Comparison of ENCODE assay signal across 8 cellular contexts in genomic region chr2:160994141-160995002, GRCh38.
DNase-seq lines count a peak whose midpoint lies in the region; ATAC-seq, FAIRE-seq and TF ChIP-seq lines count a peak whose summit lies in the region.

No MANE protein-coding gene starts in this region.

- H3K36me3 ChIP-seq in endothelial cell of umbilical vein (ENCODE audit: control insufficient read depth in 2 of 2, extremely low read depth in 1 of 2, insufficient read depth in 2 of 2, low read length in 2 of 2): no peaks in the 10 kb centered on the region
- H3K36me3 ChIP-seq in muscle layer of duodenum (ENCODE audit: control insufficient read depth in 1 of 2, insufficient read depth in 2 of 2, low read length in 2 of 2): no peaks in the 10 kb centered on the region

- no peaks in the 10 kb centered on the region for H3K36me3 Mint-ChIP-seq in activated CD8-positive, alpha-beta memory T cell treated with anti-CD3 and anti-CD28 coated beads, Interleukin-2, amount 10 ng/mL, durations not matched to agents 7 days and 5 days

- no peak overlapping the region for H3K4me3 Mint-ChIP-seq in activated CD8-positive, alpha-beta memory T cell treated with anti-CD3 and anti-CD28 coated beads, Interleukin-2, amount 10 ng/mL, durations not matched to agents 7 days and 5 days

- BruUV-seq in endothelial cell of umbilical vein (replicated peaks; lab: Mats Ljungman, UMichigan): no TSS peak

- CTCF ChIA-PET in activated CD8-positive, alpha-beta memory T cell treated with anti-CD3 and anti-CD28 coated beads, Interleukin-2, amount 10 ng/mL, durations not matched to agents 7 days and 5 days (lab: Charles Lee): interaction anchor here (0.7 to 5.3 kb wide), 27 partner anchors 9 to 949 kb away, joined by 3 to 38 read pairs (median 4); no protein-coding TSS in a partner anchor
- CTCF ChIA-PET in endothelial cell of umbilical vein (lab: Charles Lee): interaction anchor here (0.7 to 5.4 kb wide), 52 partner anchors 9 to 1238 kb away, joined by 3 to 67 read pairs (median 4); no protein-coding TSS in a partner anchor

- intact Hi-C loops in endothelial cell of umbilical vein (cut with micrococcal nuclease): loop anchor here (1.0 to 5.0 kb wide), 8 partner anchors 76 to 906 kb away; no protein-coding TSS in a partner anchor

- H3K9me3 Mint-ChIP-seq in activated CD8-positive, alpha-beta memory T cell treated with anti-CD3 and anti-CD28 coated beads, Interleukin-2, amount 10 ng/mL, durations not matched to agents 7 days and 5 days (ENCODE audit: low read depth): no peaks in the 10 kb centered on the region

- no peaks in the 10 kb centered on the region for H4K20me1 ChIP-seq in endothelial cell of umbilical vein (replicated peaks; ENCODE audit: control insufficient read depth, extremely low read depth, insufficient read depth, low read length)

- POLR2A ChIA-PET in endothelial cell of umbilical vein (lab: Charles Lee): no interaction called here

- H3K4me1 Mint-ChIP-seq in activated CD8-positive, alpha-beta memory T cell treated with anti-CD3 and anti-CD28 coated beads, Interleukin-2, amount 10 ng/mL, durations not matched to agents 7 days and 5 days: peaks cover 7% of the 10 kb centered on the region

- FAIRE-seq in D721Med (lab: Jason Lieb, UNC): peak; percentile 11
- peak; percentile 83 for FAIRE-seq in endothelial cell of umbilical vein (lab: Jason Lieb, UNC)

- TF ChIP-seq CTCF in D721Med (IDR thresholded peaks at IDR 0.05; ENCODE audit: insufficient read depth, missing control alignments) (peak; percentile 92), HL-60 (IDR thresholded peaks at IDR 0.05; ENCODE audit: insufficient read depth, low read length) (peak; percentile 72), endothelial cell of umbilical vein (IDR thresholded peaks at IDR 0.05; ENCODE audit: extremely low read depth in 1 of 2, insufficient read depth in 1 of 2, low read depth in 1 of 2, low read length in 2 of 2) (peak; percentile 58 to 70)

- peaks cover 2% of the 10 kb centered on the region for H3K4me1 ChIP-seq in endothelial cell of umbilical vein (ENCODE audit: control insufficient read depth, extremely low read depth, insufficient read depth, low read length)
- peaks cover 0 to 7% of the 10 kb centered on the region in 2 donors for H3K4me1 ChIP-seq in muscle layer of duodenum (ENCODE audit: control insufficient read depth in 1 of 2, insufficient read depth in 2 of 2, low read length in 2 of 2)

- peak; percentile 96 for ATAC-seq in GM21367 (IDR thresholded peaks at IDR 0.05; ENCODE audit: unreplicated experiment)
- ATAC-seq in activated CD8-positive, alpha-beta memory T cell treated with anti-CD3 and anti-CD28 coated beads, Interleukin-2, amount 10 ng/mL, durations not matched to agents 7 days and 5 days: peak; percentile 85

- dilution Hi-C loops in endothelial cell of umbilical vein (cut with MboI; ENCODE audit: extremely low pct_ligation_motif_present, low sequenced_read_pairs): no loop called here

- no peak overlapping the region for H3K27ac Mint-ChIP-seq in activated CD8-positive, alpha-beta memory T cell treated with anti-CD3 and anti-CD28 coated beads, Interleukin-2, amount 10 ng/mL, durations not matched to agents 7 days and 5 days

- H3K27ac ChIP-seq in HL-60 (replicated peaks) (no peak overlapping the region), endothelial cell of umbilical vein (ENCODE audit: insufficient read depth, low read depth, low read length) (no peak overlapping the region), muscle layer of duodenum (ENCODE audit: low read length) (no peak overlapping the region)

- H3K9me1 ChIP-seq in endothelial cell of umbilical vein (replicated peaks; ENCODE audit: control insufficient read depth, extremely low read depth, insufficient read depth, low read length): no peaks in the 10 kb centered on the region

- no peaks in the 10 kb centered on the region for H3K27me3 ChIP-seq in HL-60 (ENCODE audit: insufficient read depth, poor library complexity, severe bottlenecking)
- no peaks in the 10 kb centered on the region for H3K27me3 ChIP-seq in endothelial cell of umbilical vein (ENCODE audit: control insufficient read depth in 2 of 2, insufficient read depth in 2 of 2, low read length in 2 of 2)
- no peaks in the 10 kb centered on the region for H3K27me3 ChIP-seq in muscle layer of duodenum (ENCODE audit: low read depth, low read length)

- H3K4me2 ChIP-seq in endothelial cell of umbilical vein (ENCODE audit: insufficient read depth, low read length): peak overlapping the region; percentile 44

- TF ChIP-seq POLR2A in endothelial cell of umbilical vein (IDR thresholded peaks at IDR 0.05; ENCODE audit: low read depth, low read length): no peak

- H3K4me3 ChIP-seq in HL-60 (replicated peaks; ENCODE audit: insufficient read depth, low read length): no peak overlapping the region
- H3K4me3 ChIP-seq in endothelial cell of umbilical vein (replicated peaks in 1 of 3; ENCODE audit: insufficient read depth in 1 of 3, low read depth in 1 of 3, low read length in 3 of 3): no peak overlapping the region
- peak overlapping the region; percentile 4 to 37 for H3K4me3 ChIP-seq in muscle layer of duodenum (ENCODE audit: low read depth in 1 of 2, low read length in 2 of 2)

- H3K79me2 ChIP-seq in endothelial cell of umbilical vein (ENCODE audit: control insufficient read depth, insufficient read depth, low read length): no peaks in the 10 kb centered on the region

- H2AFZ ChIP-seq in endothelial cell of umbilical vein (ENCODE audit: low read depth, low read length): peak overlapping the region; percentile 73

- H3K9me3 ChIP-seq in endothelial cell of umbilical vein (replicated peaks; ENCODE audit: control insufficient read depth, insufficient read depth, low read length) (no peaks in the 10 kb centered on the region), muscle layer of duodenum (ENCODE audit: control insufficient read depth in 1 of 2, low read length in 2 of 2) (no peaks in the 10 kb centered on the region)

- peaks cover 3% of the 10 kb centered on the region for H3K27me3 Mint-ChIP-seq in activated CD8-positive, alpha-beta memory T cell treated with anti-CD3 and anti-CD28 coated beads, Interleukin-2, amount 10 ng/mL, durations not matched to agents 7 days and 5 days

- no peak overlapping the region for H3K9ac ChIP-seq in endothelial cell of umbilical vein (replicated peaks; ENCODE audit: extremely low read depth, insufficient read depth, low read length)

- DNase-seq in D721Med (ENCODE audit: insufficient read length, low spot score) (no peak), HL-60 (ENCODE audit: low read depth in 1 of 2, low spot score in 1 of 2) (peak; percentile 14 to 66), NOMO-1 (lab: John Stamatoyannopoulos, UW; ENCODE audit: unreplicated experiment in 2 of 2) (peak; percentile 29 to 76), endothelial cell of umbilical vein (ENCODE audit: low read depth, low spot score) (peak; percentile 86)
- DNase-seq in activated CD8-positive, alpha-beta memory T cell treated with anti-CD3 and anti-CD28 coated beads, Interleukin-2, amount 10 ng/mL, durations not matched to agents 7 days and 5 days: peak; percentile 80
- DNase-seq in stimulated activated CD8-positive, alpha-beta memory T cell treated with anti-CD3 and anti-CD28 coated beads, Interleukin-7, amount 100 ng/mL, for 1 hour (ENCODE audit: low read depth in 2 of 2): peak; percentile 23 to 46

TF ChIP-seq in endothelial cell of umbilical vein, 7 proteins besides CTCF, POLR2A, EP300 and RAD21:
- TF ChIP-seq FOS (IDR thresholded peaks at IDR 0.05; ENCODE audit: borderline replicate concordance, insufficient read depth, low read length) (no peak), MAX (IDR thresholded peaks at IDR 0.05; ENCODE audit: insufficient read depth, insufficient read length) (no peak), GATA2 (IDR thresholded peaks at IDR 0.05; ENCODE audit: insufficient read depth, insufficient read length, low read depth, low read length) (no peak)

Comparison
In these comparisons a context has a peak if more than half of its experiments do, and no peak if none do; other contexts are left out.
1. H3K4me3 ChIP-seq: peak in muscle layer of duodenum (2 of 2); none in HL-60 (single experiment) and endothelial cell of umbilical vein (0 of 3).
2. Peak in every context shown above with its lines, with median percentiles within 50 percentile points of each other: CTCF ChIP-seq.